In genomic region chr19:36838784-36839324, GRCh38 we compare ENCODE assay signal across 8 cellular contexts. TPM values are rescaled to one million over a fixed set of nuclear protein-coding genes. Genes with fewer than 3 reads are reported as not detected.
DNase-seq lines count a peak whose midpoint lies in the region; ATAC-seq and TF ChIP-seq lines count a peak whose summit lies in the region.

No MANE protein-coding gene starts in this region.

- H3K27ac ChIP-seq in BLaER1 treated with 17β-estradiol and CSF1 and Interleukin-3, amounts not matched to agents 10 nM and 100 nM, result peak overlapping the region in 10 of 11 experiments; percentile 71 to 93 (median 87); a peak in 16 of 22 replicates
- peak overlapping the region; percentile 45; the same call in 1 of the 2 replicates for H3K27ac ChIP-seq in HUES6 (ENCODE audit: low read depth, low read length)

- no peak for TF ChIP-seq CTCF in omental fat pad (IDR thresholded peaks at IDR 0.05)

- peak overlapping the region; percentile 71 to 96 (median 87) for H3K4me2 ChIP-seq in BLaER1 treated with 17β-estradiol and CSF1 and Interleukin-3, amounts not matched to agents 10 nM and 100 nM

- H3K36me3 ChIP-seq in BLaER1 treated with 17β-estradiol and CSF1 and Interleukin-3, amounts not matched to agents 10 nM and 100 nM, result peaks cover 59 to 84% (median 72%) of the 10 kb centered on the region in 11 experiments
- H3K36me3 ChIP-seq in HUES6 (ENCODE audit: control insufficient read depth, insufficient read depth, low read length) (peaks cover 7% of the 10 kb centered on the region), endocrine pancreas (ENCODE audit: control insufficient read depth, insufficient read depth, low read length) (peaks cover under 1% of the 10 kb centered on the region)

- ATAC-seq in omental fat pad (ENCODE audit: low FRiP score) (peak; percentile 30), GM18858 (IDR thresholded peaks at IDR 0.05; ENCODE audit: unreplicated experiment) (no peak), left lobe of liver (no peak)

- H3K9me3 ChIP-seq in BLaER1 treated with 17β-estradiol and CSF1 and Interleukin-3, amounts not matched to agents 10 nM and 100 nM (replicated peaks in 1 of 11), result peaks cover 68 to 95% (median 77%) of the 10 kb centered on the region in 11 experiments
- H3K9me3 ChIP-seq in HUES6 (ENCODE audit: control insufficient read depth, insufficient read depth, low read depth, low read length) (peaks cover 20% of the 10 kb centered on the region; the same call in 1 of the 2 replicates), endocrine pancreas (ENCODE audit: control insufficient read depth, low read length) (peaks cover 3% of the 10 kb centered on the region)

- peaks cover 13 to 20% (median 16%) of the 10 kb centered on the region in 10 experiments; a peak in 18 of 20 replicates for H3K4me1 ChIP-seq in BLaER1 treated with 17β-estradiol and CSF1 and Interleukin-3, amounts not matched to agents 10 nM and 100 nM
- no peaks in the 10 kb centered on the region for H3K4me1 ChIP-seq in HUES6 (ENCODE audit: control insufficient read depth, insufficient read depth, low read length)
- H3K4me1 ChIP-seq in endocrine pancreas (ENCODE audit: control insufficient read depth, insufficient read depth, low read length), result no peaks in the 10 kb centered on the region

- no peak for DNase-seq in omental fat pad (ENCODE audit: low spot score)
- DNase-seq in NCI-H1048 (lab: John Stamatoyannopoulos, UW), result no peak
- DNase-seq in NCI-H187 treated with DMSO at 0.1 percent for 48 hours (lab: John Stamatoyannopoulos, UW), result no peak
- no peak for DNase-seq in left lobe of liver (ENCODE audit: low spot score)

- no peaks in the 10 kb centered on the region for H4K20me1 ChIP-seq in BLaER1 treated with 17β-estradiol and CSF1 and Interleukin-3, amounts not matched to agents 10 nM and 100 nM

- no peaks in the 10 kb centered on the region for H3K27me3 ChIP-seq in BLaER1 treated with 17β-estradiol and CSF1 and Interleukin-3, amounts not matched to agents 10 nM and 100 nM
- H3K27me3 ChIP-seq in HUES6 (ENCODE audit: control insufficient read depth, insufficient read depth, low read length), result no peaks in the 10 kb centered on the region
- no peaks in the 10 kb centered on the region for H3K27me3 ChIP-seq in endocrine pancreas (ENCODE audit: control insufficient read depth, insufficient read depth, low read length)

- peak overlapping the region; percentile 68 to 83 (median 72); a peak in 19 of 20 replicates for H3K4me3 ChIP-seq in BLaER1 treated with 17β-estradiol and CSF1 and Interleukin-3, amounts not matched to agents 10 nM and 100 nM
- H3K4me3 ChIP-seq in HUES6 (ENCODE audit: low read depth, low read length) (peak overlapping the region; percentile 76), endocrine pancreas (ENCODE audit: control insufficient read depth, insufficient read depth, low read length) (peak overlapping the region; percentile 89)

- peak overlapping the region; percentile 80 to 91 (median 88); a peak in 19 of 22 replicates for H3K9ac ChIP-seq in BLaER1 treated with 17β-estradiol and CSF1 and Interleukin-3, amounts not matched to agents 10 nM and 100 nM
- H3K9ac ChIP-seq in HUES6 (ENCODE audit: low read length) (peak overlapping the region; percentile 89), endocrine pancreas (ENCODE audit: control insufficient read depth, insufficient read depth, low read length) (peak overlapping the region; percentile 35)

RNA-seq across cellular contexts. Expression of gene ZNF790, which starts 0.7 kb away (rescaled TPM):
- total RNA-seq in omental fat pad, result 1 to 10 TPM; 4.0 to 8.4 (median 4.4) TPM
- 5.1 TPM for total RNA-seq in left lobe of liver

RNA-seq across cellular contexts. Expression of gene ZNF345, which starts 11.8 kb away (rescaled TPM):
- 1 to 10 TPM; 2.6 to 7.4 (median 4.2) TPM for total RNA-seq in omental fat pad
- total RNA-seq in left lobe of liver, result 2.1 TPM

Comparison
In these comparisons a context has a peak if more than half of its experiments do, and no peak if none do; other contexts are left out.
1. H3K9ac ChIP-seq: peak in every context shown above with its lines; median percentile 89 in HUES6; 88 in BLaER1 treated with 17β-estradiol and CSF1 and Interleukin-3, amounts not matched to agents 10 nM and 100 nM; 35 in endocrine pancreas.